ENCODE assay signal across 14 cellular contexts in genomic region chr12:116382456-116382902, GRCh38.
DNase-seq lines count a peak whose midpoint lies in the region; ATAC-seq and TF ChIP-seq lines count a peak whose summit lies in the region.
"Had no signal": no experiment of that assay in that cellular context is flagged by ENCODE, and none has a peak within 500 bp of the region (broad histone marks: within the 10 kb centered on the region; RNA-seq: fewer than 3 reads in every experiment).

No MANE protein-coding gene starts in this region.

- H3K27ac ChIP-seq in mesodermal cell (ENCODE audit: low read depth, low read length, severe bottlenecking) (peak overlapping the region; percentile 95), vagina (peak overlapping the region; percentile 63), heart left ventricle (peak overlapping the region in 1 of 12 donors; percentile 61)
- H3K27ac ChIP-seq: upper lobe of right lung had no signal

- TF ChIP-seq POLR2A in vagina (IDR thresholded peaks at IDR 0.05) = no peak
- TF ChIP-seq POLR2A in heart left ventricle (IDR thresholded peaks at IDR 0.05) = no peak

- TF ChIP-seq CTCF in vagina (IDR thresholded peaks at IDR 0.05) = no peak
- TF ChIP-seq CTCF in heart left ventricle (IDR thresholded peaks at IDR 0.05) = no peak
- TF ChIP-seq CTCF in CD14-positive monocyte (IDR thresholded peaks at IDR 0.05) = no peak

- 32 to 43% methylated on average over 6 of the region's 7 CpGs for WGBS in mesodermal cell (ENCODE audit: insufficient coverage in 2 of 2), 2 experiments
- 48 to 61% (median 53%) methylated on average over 7 of the region's 7 CpGs for WGBS in heart left ventricle, 4 donors

- DNase-seq in stimulated activated naive CD8-positive, alpha-beta T cell treated with anti-CD3 and anti-CD28 coated beads, Interleukin-15, Interleukin-2, amounts not matched to agents 100 U/mL and 50 U/mL, for 24 hours = no peak
- DNase-seq in dermis blood vessel endothelial cell = peak; percentile 69
- DNase-seq in vagina (ENCODE audit: extremely low spot score in 2 of 2) = no peak
- DNase-seq in heart left ventricle = no peak
- no peak for DNase-seq in stimulated activated CD4-positive, alpha-beta T cell treated with anti-CD3 and anti-CD28 coated beads, Interleukin-2, amount 100 ng/mL, for 48 hours
- no peak for DNase-seq in CD14-positive monocyte (ENCODE audit: low spot score)
- DNase-seq: activated CD4-positive, alpha-beta T cell treated with anti-CD3 and anti-CD28 coated beads, Interleukin-2, amount 50 U/mL, for 48 hours; activated effector memory CD4-positive, alpha-beta T cell treated with Interleukin-2 at 50 U/mL for 16 hours; erythroblast; immature natural killer cell; NCI-H1694; upper lobe of right lung had no signal

- intact Hi-C loops in vagina (cut with DNase I) (no loop called here), heart left ventricle (cut with DNase I) (no loop called here), CD14-positive monocyte (cut with micrococcal nuclease) (no loop called here)

- H3K4me1 ChIP-seq in mesodermal cell (ENCODE audit: control insufficient read depth, insufficient read depth, low read length, poor library complexity, severe bottlenecking) = peaks cover 25% of the 10 kb centered on the region
- peaks cover 37% of the 10 kb centered on the region for H3K4me1 ChIP-seq in vagina
- H3K4me1 ChIP-seq in heart left ventricle = peaks cover 0 to 42% (median 12%) of the 10 kb centered on the region in 12 donors

- H3K27ac Mint-ChIP-seq in stimulated activated naive CD8-positive, alpha-beta T cell treated with anti-CD3 and anti-CD28 coated beads, Interleukin-15, Interleukin-2, amounts not matched to agents 100 ng/mL and 50 ng/mL, for 24 hours = peak overlapping the region; percentile 4
- peak overlapping the region in 1 of 7 donors; percentile 42 for H3K27ac Mint-ChIP-seq in CD14-positive monocyte
- H3K27ac Mint-ChIP-seq: immature natural killer cell had no signal

- ATAC-seq in stimulated activated naive CD8-positive, alpha-beta T cell treated with anti-CD3 and anti-CD28 coated beads, Interleukin-15, Interleukin-2, amounts not matched to agents 100 U/mL and 50 U/mL, for 24 hours = no peak
- no peak for ATAC-seq in heart left ventricle

- H3K4me3 Mint-ChIP-seq in stimulated activated naive CD8-positive, alpha-beta T cell treated with anti-CD3 and anti-CD28 coated beads, Interleukin-15, Interleukin-2, amounts not matched to agents 100 ng/mL and 50 ng/mL, for 24 hours = no peak overlapping the region
- H3K4me3 Mint-ChIP-seq in CD14-positive monocyte = peak overlapping the region in 1 of 2 donors; percentile 12
- H3K4me3 Mint-ChIP-seq: immature natural killer cell had no signal

- no peaks in the 10 kb centered on the region for H3K27me3 ChIP-seq in vagina
- peaks cover 0 to 13% (median 3%) of the 10 kb centered on the region in 9 donors for H3K27me3 ChIP-seq in heart left ventricle
- H3K27me3 ChIP-seq: upper lobe of right lung had no signal

- no peaks in the 10 kb centered on the region for H3K36me3 Mint-ChIP-seq in stimulated activated naive CD8-positive, alpha-beta T cell treated with anti-CD3 and anti-CD28 coated beads, Interleukin-15, Interleukin-2, amounts not matched to agents 100 ng/mL and 50 ng/mL, for 24 hours (ENCODE audit: low read depth)
- H3K36me3 Mint-ChIP-seq in CD14-positive monocyte = no peaks in the 10 kb centered on the region
- H3K36me3 Mint-ChIP-seq: immature natural killer cell had no signal

- H3K4me3 ChIP-seq in mesodermal cell (ENCODE audit: extremely low read depth, insufficient read depth, low read length, poor library complexity, severe bottlenecking) = peak overlapping the region; percentile 10
- no peak overlapping the region for H3K4me3 ChIP-seq in vagina
- H3K4me3 ChIP-seq in heart left ventricle = no peak overlapping the region
- H3K4me3 ChIP-seq: upper lobe of right lung had no signal

- no peaks in the 10 kb centered on the region for H3K27me3 Mint-ChIP-seq in stimulated activated naive CD8-positive, alpha-beta T cell treated with anti-CD3 and anti-CD28 coated beads, Interleukin-15, Interleukin-2, amounts not matched to agents 100 ng/mL and 50 ng/mL, for 24 hours
- peaks cover 8 to 11% (median 9%) of the 10 kb centered on the region in 3 donors for H3K27me3 Mint-ChIP-seq in CD14-positive monocyte (ENCODE audit: low read depth in 3 of 3)

- H3K36me3 ChIP-seq in mesodermal cell (ENCODE audit: control insufficient read depth, insufficient read depth, low read length) = no peaks in the 10 kb centered on the region
- H3K36me3 ChIP-seq in vagina = no peaks in the 10 kb centered on the region
- H3K36me3 ChIP-seq in heart left ventricle = no peaks in the 10 kb centered on the region
- H3K36me3 ChIP-seq: upper lobe of right lung had no signal

- peaks cover 15% of the 10 kb centered on the region for H3K4me1 Mint-ChIP-seq in stimulated activated naive CD8-positive, alpha-beta T cell treated with anti-CD3 and anti-CD28 coated beads, Interleukin-15, Interleukin-2, amounts not matched to agents 100 ng/mL and 50 ng/mL, for 24 hours (ENCODE audit: low read depth)
- H3K4me1 Mint-ChIP-seq in CD14-positive monocyte = peaks cover 38% of the 10 kb centered on the region

- H3K9me3 Mint-ChIP-seq in stimulated activated naive CD8-positive, alpha-beta T cell treated with anti-CD3 and anti-CD28 coated beads, Interleukin-15, Interleukin-2, amounts not matched to agents 100 ng/mL and 50 ng/mL, for 24 hours = no peaks in the 10 kb centered on the region
- H3K9me3 Mint-ChIP-seq in CD14-positive monocyte = peaks cover 0 to 2% (median 0%) of the 10 kb centered on the region in 7 donors

- H3K9me3 ChIP-seq in mesodermal cell (ENCODE audit: control insufficient read depth, low read length) (no peaks in the 10 kb centered on the region), vagina (no peaks in the 10 kb centered on the region), heart left ventricle (no peaks in the 10 kb centered on the region)
- H3K9me3 ChIP-seq: upper lobe of right lung had no signal
